ENCODE assay signal across 8 cellular contexts in the genomic region with DNA sequence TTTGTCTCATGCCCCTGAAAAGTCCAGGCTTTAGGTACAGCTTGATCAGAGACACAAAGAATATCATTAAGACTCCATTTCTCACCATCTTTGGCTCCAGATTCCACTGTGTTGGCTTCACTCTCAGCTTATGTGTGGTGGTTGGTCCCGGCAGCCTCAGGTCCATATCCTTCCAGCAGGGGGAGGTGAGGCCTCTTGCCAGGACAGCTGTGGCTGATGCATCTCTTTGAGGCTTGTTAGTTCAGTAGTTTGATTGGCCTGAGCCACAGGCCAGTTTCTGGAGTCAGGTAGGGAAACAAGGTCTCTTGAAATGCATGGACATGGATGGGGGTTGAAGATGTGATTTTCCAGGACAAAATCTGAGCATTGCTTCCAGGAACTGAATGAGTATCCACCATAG.
DNase-seq lines count a peak whose midpoint lies in the region; ATAC-seq, FAIRE-seq and TF ChIP-seq lines count a peak whose summit lies in the region.

No MANE protein-coding gene starts in this region.

- no peak overlapping the region for H3K27ac ChIP-seq in astrocyte (ENCODE audit: low read depth, low read length)

- no peak overlapping the region for H3K27ac Mint-ChIP-seq in activated naive CD4-positive, alpha-beta T cell treated with anti-CD3 and anti-CD28 coated beads for 36 hours
- H3K27ac Mint-ChIP-seq in astrocyte (ENCODE audit: unreplicated experiment): no peak overlapping the region
- H3K27ac Mint-ChIP-seq in effector memory CD8-positive, alpha-beta T cell: no peak overlapping the region

- H3K4me3 ChIP-seq in astrocyte (ENCODE audit: insufficient read depth, low read depth, low read length): no peak overlapping the region

- no peaks in the 10 kb centered on the region for H3K27me3 Mint-ChIP-seq in activated naive CD4-positive, alpha-beta T cell treated with anti-CD3 and anti-CD28 coated beads for 36 hours (ENCODE audit: low read depth)
- H3K27me3 Mint-ChIP-seq in astrocyte (ENCODE audit: low read depth, unreplicated experiment): no peaks in the 10 kb centered on the region
- no peaks in the 10 kb centered on the region for H3K27me3 Mint-ChIP-seq in effector memory CD8-positive, alpha-beta T cell

- peak; percentile 45 for TF ChIP-seq CTCF in astrocyte (IDR thresholded peaks at IDR 0.05; ENCODE audit: insufficient read depth, low read depth, low read length)

- no peaks in the 10 kb centered on the region for H4K20me1 ChIP-seq in astrocyte (ENCODE audit: insufficient read depth, low read length)

- H3K4me2 ChIP-seq in astrocyte (ENCODE audit: low read length): no peak overlapping the region

- intact Hi-C loops in activated naive CD4-positive, alpha-beta T cell treated with anti-CD3 and anti-CD28 coated beads for 36 hours (cut with micrococcal nuclease): no loop called here
- intact Hi-C loops in left colon (cut with DNase I, micrococcal nuclease): no loop called here

- H3K79me2 ChIP-seq in astrocyte (ENCODE audit: insufficient read depth, low read length): no peaks in the 10 kb centered on the region

- CTCF ChIA-PET in activated naive CD4-positive, alpha-beta T cell treated with anti-CD3 and anti-CD28 coated beads for 36 hours (lab: Charles Lee): interaction anchor here (0.8 kb wide), 1 partner anchor 25 kb away, joined by 3 read pairs; no protein-coding TSS in a partner anchor

- no peaks in the 10 kb centered on the region for H3K9me3 Mint-ChIP-seq in activated naive CD4-positive, alpha-beta T cell treated with anti-CD3 and anti-CD28 coated beads for 36 hours
- H3K9me3 Mint-ChIP-seq in astrocyte (ENCODE audit: unreplicated experiment): peaks cover 3% of the 10 kb centered on the region
- no peaks in the 10 kb centered on the region for H3K9me3 Mint-ChIP-seq in effector memory CD8-positive, alpha-beta T cell

- peaks cover 25% of the 10 kb centered on the region for H3K36me3 Mint-ChIP-seq in activated naive CD4-positive, alpha-beta T cell treated with anti-CD3 and anti-CD28 coated beads for 36 hours (ENCODE audit: low read depth)
- H3K36me3 Mint-ChIP-seq in astrocyte (ENCODE audit: low read depth, unreplicated experiment): peaks cover 9% of the 10 kb centered on the region
- H3K36me3 Mint-ChIP-seq in effector memory CD8-positive, alpha-beta T cell (ENCODE audit: insufficient read depth): no peaks in the 10 kb centered on the region

- ATAC-seq in HG03280 (IDR thresholded peaks at IDR 0.05; ENCODE audit: unreplicated experiment) (peak; percentile 69), left colon (peak; percentile 74), GM21529 (IDR thresholded peaks at IDR 0.05; ENCODE audit: unreplicated experiment) (no peak)
- ATAC-seq in effector memory CD8-positive, alpha-beta T cell (replicated peaks): no peak

- no peak overlapping the region for H3K4me3 Mint-ChIP-seq in activated naive CD4-positive, alpha-beta T cell treated with anti-CD3 and anti-CD28 coated beads for 36 hours
- no peak overlapping the region for H3K4me3 Mint-ChIP-seq in astrocyte (ENCODE audit: unreplicated experiment)
- no peak overlapping the region for H3K4me3 Mint-ChIP-seq in effector memory CD8-positive, alpha-beta T cell

- H3K9ac ChIP-seq in astrocyte (ENCODE audit: low read length): no peak overlapping the region

- no peaks in the 10 kb centered on the region for H3K27me3 ChIP-seq in astrocyte (ENCODE audit: insufficient read depth, low read length)

- no peaks in the 10 kb centered on the region for H3K36me3 ChIP-seq in astrocyte (ENCODE audit: insufficient read depth, low read length)

- peak; percentile 17 for DNase-seq in activated naive CD4-positive, alpha-beta T cell treated with anti-CD3 and anti-CD28 coated beads for 36 hours
- no peak for DNase-seq in activated naive CD4-positive, alpha-beta T cell (lab: John Stamatoyannopoulos, UW)
- DNase-seq in astrocyte (ENCODE audit: low read depth) (no peak), left colon (peak in 1 of 2 donors; percentile 42), foreskin melanocyte (no peak)
- no peak for DNase-seq in effector memory CD8-positive, alpha-beta T cell

- peaks cover 7% of the 10 kb centered on the region for H3K4me1 ChIP-seq in astrocyte (ENCODE audit: insufficient read depth, low read length)

- no peak for FAIRE-seq in astrocyte (lab: Jason Lieb, UNC)

- H3K4me1 Mint-ChIP-seq in activated naive CD4-positive, alpha-beta T cell treated with anti-CD3 and anti-CD28 coated beads for 36 hours (ENCODE audit: low read depth): no peaks in the 10 kb centered on the region
- peaks cover 12% of the 10 kb centered on the region for H3K4me1 Mint-ChIP-seq in astrocyte (ENCODE audit: low read depth, unreplicated experiment)
- H3K4me1 Mint-ChIP-seq in effector memory CD8-positive, alpha-beta T cell (ENCODE audit: low read depth in 2 of 2): peaks cover 0 to 4% of the 10 kb centered on the region in 2 donors

- no peaks in the 10 kb centered on the region for H3K9me3 ChIP-seq in astrocyte (ENCODE audit: insufficient read depth, low read depth, low read length)

- H2AFZ ChIP-seq in astrocyte (ENCODE audit: low read depth, low read length): no peak overlapping the region

Comparison
In these comparisons a context has a peak if more than half of its experiments do, and no peak if none do; other contexts are left out.
1. ATAC-seq: peak in HG03280 (single experiment) and left colon (single experiment); none in effector memory CD8-positive, alpha-beta T cell (single experiment) and GM21529 (single experiment).